Comparison of ENCODE assay signal across 8 cellular contexts in genomic region chr6:18595774-18596528, GRCh38.
DNase-seq lines count a peak whose midpoint lies in the region; ATAC-seq and TF ChIP-seq lines count a peak whose summit lies in the region.

No MANE protein-coding gene starts in this region.

- no peaks in the 10 kb centered on the region for H3K27me3 ChIP-seq in HL-60 (ENCODE audit: insufficient read depth, poor library complexity, severe bottlenecking)
- H3K27me3 ChIP-seq in osteoblast (ENCODE audit: insufficient read depth, low read length): no peaks in the 10 kb centered on the region

- peak; percentile 88 for ATAC-seq in GM19455 (IDR thresholded peaks at IDR 0.05; ENCODE audit: unreplicated experiment)
- ATAC-seq in HG03457 (IDR thresholded peaks at IDR 0.05; ENCODE audit: unreplicated experiment): no peak

- H3K36me3 ChIP-seq in osteoblast (ENCODE audit: insufficient read depth, low read length): no peaks in the 10 kb centered on the region

- H3K79me2 ChIP-seq in osteoblast (ENCODE audit: insufficient read depth, low read length): no peaks in the 10 kb centered on the region

- H2AFZ ChIP-seq in osteoblast (ENCODE audit: low read length): peak overlapping the region; percentile 80

- H3K27ac ChIP-seq in HL-60 (replicated peaks) (no peak overlapping the region), osteoblast (ENCODE audit: low read depth, low read length) (no peak overlapping the region)

- H3K4me3 ChIP-seq in HL-60 (replicated peaks; ENCODE audit: insufficient read depth, low read length): no peak overlapping the region
- H3K4me3 ChIP-seq in osteoblast (ENCODE audit: insufficient read depth, low read length): no peak overlapping the region

- H3K4me2 ChIP-seq in osteoblast (ENCODE audit: insufficient read depth, low read length): peak overlapping the region; percentile 59

- peaks cover 3% of the 10 kb centered on the region for H3K4me1 ChIP-seq in osteoblast (ENCODE audit: insufficient read depth, low read length)

- peak; percentile 84 for TF ChIP-seq CTCF in HL-60 (IDR thresholded peaks at IDR 0.05; ENCODE audit: insufficient read depth, low read length)
- TF ChIP-seq CTCF in osteoblast (IDR thresholded peaks at IDR 0.05; ENCODE audit: extremely low read depth, low read depth, low read length): peak; percentile 96

- no peaks in the 10 kb centered on the region for H4K20me1 ChIP-seq in osteoblast (ENCODE audit: insufficient read depth, low read length)

- DNase-seq in DMS53 (lab: John Stamatoyannopoulos, UW): peak; percentile 75
- peak; percentile 30 to 35 for DNase-seq in HL-60 (ENCODE audit: low read depth in 1 of 2, low spot score in 1 of 2)
- DNase-seq in NCI-H774 (lab: John Stamatoyannopoulos, UW): peak; percentile 52
- peak; percentile 13 for DNase-seq in activated gamma-delta T cell treated with anti-CD3 and anti-CD28 coated beads, Interleukin-2, amount 50 U/mL, for 16 hours (ENCODE audit: low read depth)
- peak; percentile 42 for DNase-seq in germinal center (ENCODE audit: low spot score)
- no peak for DNase-seq in osteoblast (ENCODE audit: insufficient read length, low spot score, missing footprints)

- no peaks in the 10 kb centered on the region for H3K9me3 ChIP-seq in osteoblast (ENCODE audit: low read depth, low read length)
